In genomic region chr12:47779301-47779942, GRCh38 we compare ENCODE assay signal across 8 cellular contexts. TPM values are rescaled to one million over a fixed set of nuclear protein-coding genes. Genes with fewer than 3 reads are reported as not detected.
A peak's percentile ranks its signal among the peaks of the same experiment; 100 is the strongest.
DNase-seq lines count a peak whose midpoint lies in the region; ATAC-seq and TF ChIP-seq lines count a peak whose summit lies in the region.

No MANE protein-coding gene starts in this region.

- H3K4me2 ChIP-seq in neural cell (ENCODE audit: low read length): no peak overlapping the region

- peak overlapping the region; percentile 3 for H3K9ac ChIP-seq in neural cell (ENCODE audit: low read length)
- H3K9ac ChIP-seq in stomach smooth muscle (ENCODE audit: low read length in 2 of 2): no peak overlapping the region

- in situ Hi-C loops in Panc1 (cut with HindIII; ENCODE audit: low pct_unique_long_range_greater_than_20kb, low sequenced_read_pairs): no loop called here

- TF ChIP-seq EP300 in neural cell (conservative IDR thresholded peaks at IDR 0.05; ENCODE audit: poor library complexity, severe bottlenecking): no peak

- H3K4me1 ChIP-seq in Panc1 (ENCODE audit: control insufficient read depth, insufficient read depth, low read length): peaks cover 33% of the 10 kb centered on the region
- H3K4me1 ChIP-seq in stomach smooth muscle (ENCODE audit: control insufficient read depth, insufficient read depth, low read length): peaks cover 58% of the 10 kb centered on the region

- H3K36me3 ChIP-seq in Panc1 (ENCODE audit: control insufficient read depth, insufficient read depth, low read length) (no peaks in the 10 kb centered on the region), neural cell (ENCODE audit: insufficient read depth, low read length) (no peaks in the 10 kb centered on the region), stomach smooth muscle (ENCODE audit: control insufficient read depth in 2 of 2, insufficient read depth in 2 of 2, low read length in 2 of 2) (peaks cover 6 to 21% of the 10 kb centered on the region in 2 donors)

- H3K27me3 Mint-ChIP-seq in IgD-negative memory B cell: no peaks in the 10 kb centered on the region

- no TSS peak for BruUV-seq in Panc1 (replicated peaks; lab: Mats Ljungman, UMichigan)

- CTCF ChIA-PET in Panc1 (lab: Charles Lee): interaction anchor here (0.9 to 3.5 kb wide), 6 partner anchors 12 to 72 kb away, joined by 3 to 18 read pairs (median 5); no protein-coding TSS in a partner anchor

- H2AFZ ChIP-seq in neural cell (ENCODE audit: low read depth, low read length): no peak overlapping the region

- no peaks in the 10 kb centered on the region for H3K9me3 ChIP-seq in Panc1 (ENCODE audit: control insufficient read depth, insufficient read depth, low read depth, low read length)
- H3K9me3 ChIP-seq in neural cell (ENCODE audit: low read length): no peaks in the 10 kb centered on the region
- H3K9me3 ChIP-seq in stomach smooth muscle (ENCODE audit: control insufficient read depth in 2 of 2, low read length in 2 of 2): no peaks in the 10 kb centered on the region

- TF ChIP-seq RAD21 in neural cell (conservative IDR thresholded peaks at IDR 0.05): peak; percentile 91

- H3F3A ChIP-seq in neural cell (ENCODE audit: insufficient read depth, low read length, poor library complexity, severe bottlenecking): no peaks in the 10 kb centered on the region

- H3K27ac ChIP-seq in Panc1 (ENCODE audit: low read length) (no peak overlapping the region), neural cell (ENCODE audit: low read length) (no peak overlapping the region), stomach smooth muscle (ENCODE audit: low read length) (peak overlapping the region; percentile 31)

- no peaks in the 10 kb centered on the region for H4K20me1 ChIP-seq in neural cell (ENCODE audit: insufficient read depth)

- ATAC-seq in GM21447 (IDR thresholded peaks at IDR 0.05; ENCODE audit: unreplicated experiment) (peak; percentile 80), Panc1 (peak; percentile 90)

- DNase-seq in DMS153 treated with DMSO at 0.1 percent for 48 hours (lab: John Stamatoyannopoulos, UW; ENCODE audit: unreplicated experiment): peak; percentile 79
- peak; percentile 76 for DNase-seq in Panc1 (ENCODE audit: low read depth, low spot score)
- DNase-seq in activated T-cell treated with anti-CD3 and anti-CD28 coated beads, Interleukin-2, amount 50 U/mL, for 48 hours: peak; percentile 97 to 98
- peak; percentile 89 for DNase-seq in fibroblast of peridontal ligament (ENCODE audit: extremely low read depth)

- H3K9me3 Mint-ChIP-seq in IgD-negative memory B cell: no peaks in the 10 kb centered on the region

- intact Hi-C loops in Panc1 (cut with micrococcal nuclease; ENCODE audit: unreplicated experiment): loop anchor here (2.0 kb wide), 2 partner anchors 35 to 65 kb away; no protein-coding TSS in a partner anchor

- peak; percentile 97 for TF ChIP-seq CTCF in Panc1 (IDR thresholded peaks at IDR 0.05)
- peak; percentile 96 for TF ChIP-seq CTCF in neural cell (IDR thresholded peaks at IDR 0.05; ENCODE audit: poor library complexity, severe bottlenecking)

- H3K4me3 ChIP-seq in Panc1 (ENCODE audit: low read depth in 2 of 2, low read length in 2 of 2) (no peak overlapping the region), neural cell (ENCODE audit: low read length) (no peak overlapping the region), stomach smooth muscle (ENCODE audit: low read length in 2 of 2) (no peak overlapping the region)

- H3K36me3 Mint-ChIP-seq in IgD-negative memory B cell: no peaks in the 10 kb centered on the region

- peaks cover 5 to 10% (median 6%) of the 10 kb centered on the region in 3 donors for H3K4me1 Mint-ChIP-seq in IgD-negative memory B cell

- no peaks in the 10 kb centered on the region for H3K79me2 ChIP-seq in neural cell (replicated peaks; ENCODE audit: insufficient read depth, low read length)

- no peaks in the 10 kb centered on the region for H3K9me2 ChIP-seq in neural cell (ENCODE audit: insufficient read depth, low read length)

- H3K27me3 ChIP-seq in Panc1 (ENCODE audit: control insufficient read depth, insufficient read depth, low read length): no peaks in the 10 kb centered on the region
- H3K27me3 ChIP-seq in neural cell (ENCODE audit: insufficient read depth, low read depth, low read length): no peaks in the 10 kb centered on the region
- no peaks in the 10 kb centered on the region for H3K27me3 ChIP-seq in stomach smooth muscle (ENCODE audit: control insufficient read depth in 1 of 2, insufficient read depth in 2 of 2, low read length in 2 of 2)

- H3K4me3 Mint-ChIP-seq in IgD-negative memory B cell: peak overlapping the region in 2 of 4 donors; percentile 37 to 44

- POLR2A ChIA-PET in Panc1 (lab: Charles Lee): interaction anchor here (1.0 kb wide), 1 partner anchor 23 kb away, joined by 3 read pairs; no protein-coding TSS in a partner anchor

- H3K27ac Mint-ChIP-seq in IgD-negative memory B cell: peak overlapping the region in 2 of 3 donors; percentile 16 to 71

TF ChIP-seq in neural cell, 6 proteins besides CTCF, POLR2A, EP300 and RAD21:
- TF ChIP-seq TAF1 (IDR thresholded peaks at IDR 0.05; ENCODE audit: low read depth): no peak
- peak; percentile 96 for TF ChIP-seq SMC3 (conservative IDR thresholded peaks at IDR 0.05; ENCODE audit: poor library complexity)

RNA-seq across cellular contexts. Expression of gene SLC48A1, which starts 6.4 kb away (rescaled TPM):
- polyA plus RNA-seq in IgD-negative memory B cell (21.7 TPM), neural cell (8.0 and 8.5 TPM in 2 replicates)
- total RNA-seq in Panc1 (2021; ENCODE audit: unreplicated experiment): 32.0 TPM
- polyA plus RNA-seq in Panc1 (2012; ENCODE audit: insufficient read length): 27.4 TPM
- 9.7 and 11.2 TPM in 2 replicates for polyA minus RNA-seq in neural cell

RNA-seq across cellular contexts. Expression of gene RAPGEF3, which starts 20.7 kb away (rescaled TPM):
- 0.26 TPM for polyA plus RNA-seq in IgD-negative memory B cell
- 5.8 TPM for total RNA-seq in Panc1 (2021; ENCODE audit: unreplicated experiment)
- polyA plus RNA-seq in Panc1 (2012; ENCODE audit: insufficient read length): 2.5 TPM
- 0.30 and 1.5 TPM in 2 replicates for polyA plus RNA-seq in neural cell
- 0.23 and 0.49 TPM in 2 replicates for polyA minus RNA-seq in neural cell

RNA-seq across cellular contexts. Expression of gene HDAC7, which starts 40.3 kb away (rescaled TPM):
- polyA plus RNA-seq in IgD-negative memory B cell: 20.9 TPM
- 84.2 TPM for total RNA-seq in Panc1 (2021; ENCODE audit: unreplicated experiment)
- polyA plus RNA-seq in Panc1 (2012; ENCODE audit: insufficient read length): 63.0 TPM
- polyA plus RNA-seq in neural cell: 30.2 and 51.5 TPM in 2 replicates
- polyA minus RNA-seq in neural cell: 11.9 and 18.7 TPM in 2 replicates

RNA-seq across cellular contexts. Expression of gene ENDOU, which starts 54.1 kb away (rescaled TPM):
- polyA plus RNA-seq in IgD-negative memory B cell (not detected), neural cell (not detected in 2 replicates)
- not detected for total RNA-seq in Panc1 (2021; ENCODE audit: unreplicated experiment)
- polyA plus RNA-seq in Panc1 (2012; ENCODE audit: insufficient read length): not detected
- polyA minus RNA-seq in neural cell: not detected in 2 replicates
